ENCODE assay signal across 8 cellular contexts in the genomic region with DNA sequence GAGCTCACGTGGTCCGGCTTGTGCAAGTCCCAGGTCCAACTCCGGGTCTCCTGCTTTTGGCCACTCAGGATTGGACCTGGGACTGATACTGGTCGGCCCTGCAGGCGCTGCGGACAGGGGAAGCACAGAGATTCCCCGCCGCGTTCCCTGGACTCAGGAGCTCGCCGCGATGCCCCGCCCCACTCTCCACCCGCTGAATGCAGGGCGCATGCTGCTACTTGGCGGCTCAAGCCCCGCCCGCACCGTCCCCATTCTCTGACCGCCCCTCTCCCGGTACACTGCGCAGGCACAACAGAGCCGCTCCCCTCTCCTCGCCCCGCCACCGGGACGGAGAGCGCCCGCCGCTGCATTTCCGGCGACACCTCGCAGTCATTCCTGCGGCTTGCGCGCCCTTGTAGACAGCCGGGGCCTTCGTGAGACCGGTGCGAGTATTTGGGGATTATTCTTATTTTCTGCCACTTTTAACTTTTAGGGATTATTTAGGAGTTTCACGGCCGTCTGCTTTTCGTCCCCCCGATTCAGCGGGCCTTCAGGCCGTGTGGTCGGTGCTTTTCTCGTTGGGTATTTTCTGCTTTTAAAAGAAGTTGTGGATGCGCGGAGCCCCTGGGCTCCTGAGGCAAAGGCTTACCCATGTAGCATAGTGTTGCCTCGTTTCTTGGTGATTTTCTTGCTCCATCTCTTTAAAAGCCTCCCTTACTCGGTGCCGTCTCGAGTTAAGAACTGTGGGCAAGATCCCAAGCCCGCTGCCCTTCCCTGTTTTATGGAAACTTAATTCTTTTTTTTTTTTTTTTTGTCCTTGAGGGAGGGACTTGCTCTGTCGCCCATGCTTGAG. TPM values are rescaled to one million over a fixed set of nuclear protein-coding genes. Genes with fewer than 3 reads are reported as not detected.
DNase-seq lines count a peak whose midpoint lies in the region; ATAC-seq and TF ChIP-seq lines count a peak whose summit lies in the region.

A gene (plus strand): TSS at position 251 of the 832 bp plus-strand sequence. CDS start 1,544 bp downstream, outside the sequence.

- DNase-seq in A172 (ENCODE audit: low spot score) (peak; percentile 95), NCI-H2171 (lab: John Stamatoyannopoulos, UW) (peak; percentile 79), breast epithelium (ENCODE audit: low spot score in 2 of 2) (peak; percentile 98)

- H3K4me1 ChIP-seq in breast epithelium = peaks cover 10 to 19% of the 10 kb centered on the region in 2 donors

- peak within 1 kb of the TSS; percentile 64 for H3K27ac ChIP-seq in VCaP
- H3K27ac ChIP-seq in breast epithelium = peak within 1 kb of the TSS; percentile 81 to 85
- H3K27ac ChIP-seq in skin epidermis = peak within 1 kb of the TSS in 20 of 21 experiments; percentile 65 to 93 (median 86)

- TF ChIP-seq POLR2A in breast epithelium (IDR thresholded peaks at IDR 0.05) = peak; percentile 27

- H3K9me3 ChIP-seq in breast epithelium (no peaks in the 10 kb centered on the region), iPS-18c (ENCODE audit: control insufficient read depth, insufficient read depth, low read length) (peaks cover 3% of the 10 kb centered on the region)

- intact Hi-C loops in breast epithelium (cut with DNase I; ENCODE audit: low total_unique reads) = no loop called here

- peak within 1 kb of the TSS; percentile 62 to 68 (median 65) for H3K4me3 ChIP-seq in breast epithelium
- H3K4me3 ChIP-seq in iPS-18c (ENCODE audit: insufficient read depth, low read depth, low read length) = peak within 1 kb of the TSS; percentile 74
- H3K4me3 ChIP-seq in skin epidermis = peak within 1 kb of the TSS; percentile 46 to 72 (median 62)

- H3K36me3 ChIP-seq in breast epithelium = no peaks in the 10 kb centered on the region

- no peaks in the 10 kb centered on the region for H3K27me3 ChIP-seq in breast epithelium

- ATAC-seq in GM18861 (IDR thresholded peaks at IDR 0.05; ENCODE audit: unreplicated experiment) (peak; percentile 98), HG03097 (IDR thresholded peaks at IDR 0.05; ENCODE audit: low FRiP score, unreplicated experiment) (peak; percentile 98)

- TF ChIP-seq CTCF in VCaP (conservative IDR thresholded peaks at IDR 0.05) (no peak), breast epithelium (IDR thresholded peaks at IDR 0.05) (no peak)

RNA-seq across cellular contexts. Expression of the gene that starts here (rescaled TPM):
- 312 and 395 TPM in 2 replicates for total RNA-seq in A172 (2014; rRNA removed; shearing (Covaris generic))
- total RNA-seq in breast epithelium = 100 to 1,000 TPM; 124 to 159 (median 134) TPM

Comparison
In these comparisons a context has a peak if more than half of its experiments do, and no peak if none do; other contexts are left out.
1. Peak in every context shown above with its lines: DNase-seq, ATAC-seq, H3K4me3 ChIP-seq and H3K27ac ChIP-seq.